In the genomic region with DNA sequence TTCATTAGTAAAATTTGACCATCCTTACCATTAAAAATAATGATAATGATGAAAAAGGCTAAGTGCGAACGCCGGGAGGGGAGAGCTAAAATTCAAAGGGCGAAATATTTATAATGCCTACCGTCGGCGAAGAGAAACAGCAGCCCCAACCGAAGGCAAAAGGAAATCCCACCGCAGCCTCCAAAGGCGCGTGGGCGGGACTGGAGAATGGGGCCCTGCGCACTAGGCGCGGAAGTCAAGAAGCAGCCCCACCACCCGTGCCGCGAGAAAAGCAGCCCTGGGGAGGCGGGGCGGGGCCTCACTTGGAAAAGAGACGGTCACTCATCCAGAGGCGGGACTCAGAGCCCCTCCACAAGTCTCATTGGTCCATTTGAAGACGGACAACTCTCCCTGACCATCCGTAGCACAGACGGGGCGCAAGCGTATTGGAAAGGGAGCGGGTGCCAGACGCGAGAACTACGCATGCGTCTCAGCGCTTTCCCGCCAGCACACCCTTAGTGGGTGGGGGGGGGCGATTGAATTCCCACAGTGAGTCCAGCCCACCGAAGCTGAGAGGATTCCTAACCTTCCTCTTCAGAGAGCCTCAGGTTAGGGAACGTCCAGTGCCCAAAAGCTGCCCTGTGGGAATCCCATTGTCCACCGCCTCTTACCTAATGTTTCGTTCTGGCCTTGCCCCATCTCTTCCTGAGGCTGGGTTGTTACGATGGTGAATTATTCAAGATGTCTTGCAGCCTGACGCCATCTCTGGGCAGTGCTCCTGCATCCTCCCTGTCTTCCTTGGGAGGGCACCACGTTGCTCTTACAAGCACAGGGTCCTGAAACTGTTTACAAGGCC, we compare ENCODE assay signal across 1 cellular context.
TF ChIP-seq lines count a peak whose summit lies in the region.

No MANE protein-coding gene starts in this region.

TF ChIP-seq in WTC11, 78 proteins besides CTCF, POLR2A, EP300 and RAD21 (continued from another document):
- TF ChIP-seq FOXP1 (CRISPR knock-in tag; IDR thresholded peaks at IDR 0.05; ENCODE audit: borderline replicate concordance), result peak; percentile 20; the same call in 1 of the 2 replicates
- TF ChIP-seq NR1H2 (CRISPR knock-in tag; IDR thresholded peaks at IDR 0.05), result no peak
- TF ChIP-seq GTF2I (CRISPR knock-in tag; conservative IDR thresholded peaks at IDR 0.05), result no peak
- TF ChIP-seq, protein P1, sequence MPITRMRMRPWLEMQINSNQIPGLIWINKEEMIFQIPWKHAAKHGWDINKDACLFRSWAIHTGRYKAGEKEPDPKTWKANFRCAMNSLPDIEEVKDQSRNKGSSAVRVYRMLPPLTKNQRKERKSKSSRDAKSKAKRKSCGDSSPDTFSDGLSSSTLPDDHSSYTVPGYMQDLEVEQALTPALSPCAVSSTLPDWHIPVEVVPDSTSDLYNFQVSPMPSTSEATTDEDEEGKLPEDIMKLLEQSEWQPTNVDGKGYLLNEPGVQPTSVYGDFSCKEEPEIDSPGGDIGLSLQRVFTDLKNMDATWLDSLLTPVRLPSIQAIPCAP (CRISPR knock-in tag; IDR thresholded peaks at IDR 0.05), result no peak
- no peak for TF ChIP-seq ZNF138 (CRISPR knock-in tag; conservative IDR thresholded peaks at IDR 0.05)
- TF ChIP-seq, protein P2, sequence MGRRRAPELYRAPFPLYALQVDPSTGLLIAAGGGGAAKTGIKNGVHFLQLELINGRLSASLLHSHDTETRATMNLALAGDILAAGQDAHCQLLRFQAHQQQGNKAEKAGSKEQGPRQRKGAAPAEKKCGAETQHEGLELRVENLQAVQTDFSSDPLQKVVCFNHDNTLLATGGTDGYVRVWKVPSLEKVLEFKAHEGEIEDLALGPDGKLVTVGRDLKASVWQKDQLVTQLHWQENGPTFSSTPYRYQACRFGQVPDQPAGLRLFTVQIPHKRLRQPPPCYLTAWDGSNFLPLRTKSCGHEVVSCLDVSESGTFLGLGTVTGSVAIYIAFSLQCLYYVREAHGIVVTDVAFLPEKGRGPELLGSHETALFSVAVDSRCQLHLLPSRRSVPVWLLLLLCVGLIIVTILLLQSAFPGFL (CRISPR knock-in tag; IDR thresholded peaks at IDR 0.05; ENCODE audit: borderline replicate concordance), result no peak
- TF ChIP-seq MXD4 (CRISPR knock-in tag; IDR thresholded peaks at IDR 0.05; ENCODE audit: borderline replicate concordance), result no peak
- no peak for TF ChIP-seq PRRX2 (CRISPR knock-in tag; IDR thresholded peaks at IDR 0.05)
- TF ChIP-seq SMAD3 (CRISPR knock-in tag; IDR thresholded peaks at IDR 0.05; ENCODE audit: borderline replicate concordance), result 0 out of 2 replicates have a peak, but pooled peaks have one; percentile 67
- TF ChIP-seq NFYB (CRISPR knock-in tag; conservative IDR thresholded peaks at IDR 0.05; ENCODE audit: low read depth), result peak; percentile 92
- peak; percentile 57; the same call in 1 of the 2 replicates for TF ChIP-seq SP1 (CRISPR knock-in tag; conservative IDR thresholded peaks at IDR 0.05)
- TF ChIP-seq, protein P3, sequence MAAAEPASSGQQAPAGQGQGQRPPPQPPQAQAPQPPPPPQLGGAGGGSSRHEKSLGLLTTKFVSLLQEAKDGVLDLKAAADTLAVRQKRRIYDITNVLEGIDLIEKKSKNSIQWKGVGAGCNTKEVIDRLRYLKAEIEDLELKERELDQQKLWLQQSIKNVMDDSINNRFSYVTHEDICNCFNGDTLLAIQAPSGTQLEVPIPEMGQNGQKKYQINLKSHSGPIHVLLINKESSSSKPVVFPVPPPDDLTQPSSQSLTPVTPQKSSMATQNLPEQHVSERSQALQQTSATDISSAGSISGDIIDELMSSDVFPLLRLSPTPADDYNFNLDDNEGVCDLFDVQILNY (CRISPR knock-in tag; IDR thresholded peaks at IDR 0.05), result peak; percentile 99
- TF ChIP-seq, protein P4, sequence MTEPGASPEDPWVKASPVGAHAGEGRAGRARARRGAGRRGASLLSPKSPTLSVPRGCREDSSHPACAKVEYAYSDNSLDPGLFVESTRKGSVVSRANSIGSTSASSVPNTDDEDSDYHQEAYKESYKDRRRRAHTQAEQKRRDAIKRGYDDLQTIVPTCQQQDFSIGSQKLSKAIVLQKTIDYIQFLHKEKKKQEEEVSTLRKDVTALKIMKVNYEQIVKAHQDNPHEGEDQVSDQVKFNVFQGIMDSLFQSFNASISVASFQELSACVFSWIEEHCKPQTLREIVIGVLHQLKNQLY (CRISPR knock-in tag; IDR thresholded peaks at IDR 0.05), result no peak
